ENCODE assay signal across 9 cellular contexts in the genomic region with DNA sequence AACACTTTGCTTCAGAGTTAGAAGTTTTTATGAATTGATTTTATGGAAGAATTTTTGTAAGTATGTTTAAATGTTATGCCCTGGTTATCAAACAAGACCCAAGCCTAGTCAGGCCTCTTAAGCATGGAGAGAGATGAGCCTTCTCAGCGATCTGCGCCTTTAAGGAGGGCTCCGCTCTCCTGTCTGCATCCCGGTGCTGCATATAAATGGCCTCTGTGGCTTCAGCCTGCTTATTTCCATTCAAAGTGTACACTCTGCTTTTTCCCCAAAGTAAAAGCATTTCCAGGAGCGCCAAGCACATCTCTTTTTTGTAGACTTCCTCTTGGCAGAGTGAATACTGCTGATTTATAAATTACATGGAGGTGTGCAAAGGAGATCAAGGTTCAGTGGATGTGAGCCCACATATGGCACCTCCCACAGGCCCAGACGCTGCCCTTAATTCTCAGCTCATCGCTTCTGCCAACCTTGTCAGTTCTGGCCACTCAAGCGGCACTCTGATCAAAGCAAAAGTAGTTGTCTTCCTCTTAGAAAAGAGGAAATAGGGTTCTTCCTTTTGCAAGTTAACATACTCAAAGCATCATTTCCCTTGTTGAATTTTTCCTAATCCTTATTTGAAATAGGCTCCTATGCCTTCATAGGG.
DNase-seq lines count a peak whose midpoint lies in the region; ATAC-seq, FAIRE-seq and TF ChIP-seq lines count a peak whose summit lies in the region.
"Had no signal": no experiment of that assay in that cellular context is flagged by ENCODE, and none has a peak within 500 bp of the region (broad histone marks: within the 10 kb centered on the region; RNA-seq: fewer than 3 reads in every experiment).

No MANE protein-coding gene starts in this region.

- TF ChIP-seq CTCF in OCI-LY7 (conservative IDR thresholded peaks at IDR 0.05; ENCODE audit: low read length) (no peak), pancreas (IDR thresholded peaks at IDR 0.05) (no peak)

- no TSS peak for BruUV-seq in OCI-LY7 (replicated peaks; lab: Mats Ljungman, UMichigan)

- peaks cover 9% of the 10 kb centered on the region; the same call in 1 of the 2 replicates for H3K9me3 ChIP-seq in OCI-LY7 (ENCODE audit: low read length)
- no peaks in the 10 kb centered on the region for H3K9me3 ChIP-seq in pancreas

- H3K79me2 ChIP-seq in OCI-LY7 (ENCODE audit: insufficient read depth, low read depth, low read length) = no peaks in the 10 kb centered on the region

- intact Hi-C loops in OCI-LY7 (cut with micrococcal nuclease; ENCODE audit: unreplicated experiment) (loop anchor here (1.0 kb wide), 1 partner anchor 9 kb away; no protein-coding TSS in a partner anchor), pancreas (cut with DNase I) (no loop called here)

- H3K4me1 ChIP-seq in OCI-LY7 (ENCODE audit: insufficient read depth, low read length, poor library complexity, severe bottlenecking) = peaks cover 97% of the 10 kb centered on the region
- H3K4me1 ChIP-seq in pancreas = no peaks in the 10 kb centered on the region

- DNase-seq in OCI-LY7 (ENCODE audit: low spot score) (peak; percentile 92), pancreas (no peak), SW480 (ENCODE audit: low spot score) (no peak)
- no peak for DNase-seq in stimulated activated CD4-positive, alpha-beta T cell treated with anti-CD3 and anti-CD28 coated beads, Interleukin-2, amount 100 ng/mL, for 48 hours
- DNase-seq: activated CD4-positive, alpha-beta T cell treated with anti-CD3 and anti-CD28 coated beads, Interleukin-2, amount 50 U/mL, for 4 hours; NCI-H1436 treated with DMSO at 0.1 percent for 48 hours had no signal

- peak; percentile 41 for ATAC-seq in GM18870 (IDR thresholded peaks at IDR 0.05; ENCODE audit: unreplicated experiment)
- ATAC-seq in HG02588 (IDR thresholded peaks at IDR 0.05; ENCODE audit: unreplicated experiment) = peak; percentile 42
- ATAC-seq in pancreas = peak in 3 of 4 donors; percentile 43 to 58 (median 43)
- ATAC-seq in HG03095 (IDR thresholded peaks at IDR 0.05; ENCODE audit: unreplicated experiment) = no peak

- CTCF ChIA-PET in OCI-LY7 (lab: Charles Lee; ENCODE audit: unreplicated experiment) = no interaction called here

- H3K9me2 ChIP-seq in OCI-LY7 (ENCODE audit: insufficient read depth, low read length) = no peaks in the 10 kb centered on the region

- H3K36me3 ChIP-seq in OCI-LY7 (ENCODE audit: insufficient read depth, low read length) (peaks cover 6% of the 10 kb centered on the region; the same call in 1 of the 2 replicates), pancreas (no peaks in the 10 kb centered on the region)

- no peaks in the 10 kb centered on the region for H3K27me3 ChIP-seq in pancreas

- POLR2A ChIA-PET in OCI-LY7 (lab: Charles Lee) = interaction anchor here (0.7 to 1.6 kb wide), 2 partner anchors 8 to 12 kb away, joined by 3 to 8 read pairs; no protein-coding TSS in a partner anchor

- peak overlapping the region; percentile 38; the same call in 1 of the 2 replicates for H2AFZ ChIP-seq in OCI-LY7 (ENCODE audit: low read length)

- FAIRE-seq in pancreas (lab: Jason Lieb, UNC) = no peak

- H3K27ac ChIP-seq in OCI-LY7 (ENCODE audit: low read depth, low read length, poor library complexity, severe bottlenecking) (peak overlapping the region; percentile 83), pancreas (no peak overlapping the region)

- H3K4me3 ChIP-seq in OCI-LY7 (ENCODE audit: low read depth, low read length, poor library complexity, severe bottlenecking) = peak overlapping the region; percentile 49
- no peak overlapping the region for H3K4me3 ChIP-seq in pancreas

- peak overlapping the region; percentile 70 for H3K4me2 ChIP-seq in OCI-LY7 (ENCODE audit: low read length)

- WGBS in pancreas, 2 donors = 43 to 57% methylated on average over 8 of the region's 8 CpGs

- no peaks in the 10 kb centered on the region for H4K20me1 ChIP-seq in OCI-LY7 (ENCODE audit: insufficient read depth, low read length)
